In genomic region chr9:130345009-130345992, GRCh38 we compare ENCODE assay signal across 1 cellular context.
TF ChIP-seq lines count a peak whose summit lies in the region.

No MANE protein-coding gene starts in this region.

TF ChIP-seq in GM12878, 131 proteins besides CTCF, POLR2A, EP300 and RAD21 (continued from another document):
- TF ChIP-seq ATF2 (IDR thresholded peaks at IDR 0.05; ENCODE audit: low read length) (no peak), ELK1 (IDR thresholded peaks at IDR 0.05; ENCODE audit: low read depth, low read length) (no peak), SREBF1 (IDR thresholded peaks at IDR 0.05; ENCODE audit: low read length) (no peak), BHLHE40 (IDR thresholded peaks at IDR 0.05; ENCODE audit: borderline replicate concordance in 1 of 2, low read depth in 2 of 2, low read length in 1 of 2) (no peak)
